1 cellular context compared by ENCODE assay signal in the genomic region with DNA sequence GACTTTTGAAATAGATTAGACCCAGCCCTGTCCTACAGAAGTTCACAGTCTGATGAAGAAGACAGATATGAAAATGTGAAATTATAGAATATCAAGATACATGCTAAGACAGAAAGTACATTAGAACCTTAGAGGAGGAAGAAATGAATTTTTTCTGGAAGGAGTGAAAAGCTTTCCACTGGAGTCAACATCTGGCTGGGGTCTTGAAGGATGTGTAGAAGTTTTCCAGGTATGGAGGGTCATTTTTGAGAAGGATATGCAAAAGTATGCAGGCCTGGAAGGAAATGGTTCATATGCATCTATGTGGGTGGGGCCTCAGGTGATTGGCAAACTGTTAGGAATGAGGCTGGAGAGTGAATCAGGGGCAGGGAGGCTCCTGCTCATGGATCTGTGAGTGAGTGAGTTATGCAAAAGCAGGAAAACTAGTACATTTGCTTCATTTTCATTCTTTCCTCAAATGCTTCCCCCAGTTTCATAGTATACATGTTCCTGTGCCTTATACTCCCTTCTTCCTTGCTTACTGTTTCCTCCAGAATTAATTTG.
TF ChIP-seq lines count a peak whose summit lies in the region.

No MANE protein-coding gene starts in this region.

TF ChIP-seq in IMR-90, 13 proteins besides CTCF, POLR2A, EP300 and RAD21:
- TF ChIP-seq NFE2L2 (IDR thresholded peaks at IDR 0.05; ENCODE audit: low read depth, low read length): no peak
- TF ChIP-seq SMC3 (IDR thresholded peaks at IDR 0.05; ENCODE audit: low read depth, low read length): no peak
- TF ChIP-seq RFX5 (IDR thresholded peaks at IDR 0.05; ENCODE audit: low read depth, low read length): no peak
TF ChIP-seq in IMR-90: peak in this region for 0.
